20 cellular contexts compared by ENCODE assay signal in the genomic region with DNA sequence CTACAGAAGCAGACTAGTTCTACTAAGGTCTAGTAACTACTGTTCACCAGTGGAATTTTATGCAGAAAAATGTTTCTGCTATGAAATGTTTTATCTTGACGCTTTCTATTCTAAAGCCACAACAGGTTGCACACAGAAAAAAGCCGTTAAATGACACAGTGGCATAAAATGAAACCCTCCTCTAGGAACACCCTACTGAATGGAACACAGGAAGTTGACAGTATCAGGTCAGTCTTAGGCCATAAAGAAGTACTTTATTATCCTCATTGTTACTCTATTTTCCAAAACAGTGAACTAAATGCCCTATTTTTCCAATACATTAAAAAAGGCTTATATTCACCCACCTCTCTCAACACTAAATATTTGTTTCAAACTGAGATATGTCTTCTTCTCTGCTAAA. TPM values are rescaled to one million over a fixed set of nuclear protein-coding genes. Genes with fewer than 3 reads are reported as not detected.
DNase-seq lines count a peak whose midpoint lies in the region; ATAC-seq, FAIRE-seq and TF ChIP-seq lines count a peak whose summit lies in the region.
"Had no signal": no experiment of that assay in that cellular context is flagged by ENCODE, and none has a peak within 500 bp of the region (broad histone marks: within the 10 kb centered on the region; RNA-seq: fewer than 3 reads in every experiment).

No MANE protein-coding gene starts in this region.

- no peak overlapping the region for H3K27ac Mint-ChIP-seq in activated CD8-positive, alpha-beta memory T cell treated with anti-CD3 and anti-CD28 coated beads, Interleukin-2, amount 10 ng/mL, durations not matched to agents 7 days and 5 days

- TF ChIP-seq POLR2A in right lobe of liver (IDR thresholded peaks at IDR 0.05) (no peak), HepG2 (IDR thresholded peaks at IDR 0.05; ENCODE audit: insufficient read depth in 1 of 2, low read depth in 2 of 2, low read length in 2 of 2) (no peak)

- WGBS in right lobe of liver (ENCODE audit: insufficient coverage, low coverage, low lambda C conversion rate, missing lambda C conversion rate): 58% methylated on average over 2 of the region's 2 CpGs
- WGBS in HepG2 (ENCODE audit: low lambda C conversion rate): 100% methylated on average over 2 of the region's 2 CpGs

- no peaks in the 10 kb centered on the region for H3K9me2 ChIP-seq in PC-9 (ENCODE audit: insufficient read depth)
- H3K9me2 ChIP-seq: SK-N-SH had no signal

- 0 out of 2 replicates have a peak, but pooled peaks cover 1% of the 10 kb centered on the region for H4K20me1 ChIP-seq in HepG2 (ENCODE audit: insufficient read depth, low read length)
- H4K20me1 ChIP-seq in PC-9 (ENCODE audit: insufficient read depth): peaks cover 6% of the 10 kb centered on the region; the same call in 1 of the 2 replicates

- BruUV-seq in HepG2 (replicated peaks; lab: Mats Ljungman, UMichigan): no TSS peak
- no TSS peak for BruUV-seq in PC-9 (replicated peaks; lab: Mats Ljungman, UMichigan)

- no peak overlapping the region for H3K9ac ChIP-seq in HepG2 (ENCODE audit: insufficient read depth, low read depth, low read length)
- H3K9ac ChIP-seq: KMS-11, SK-N-SH had no signal

- H3K4me3 Mint-ChIP-seq in activated CD8-positive, alpha-beta memory T cell treated with anti-CD3 and anti-CD28 coated beads, Interleukin-2, amount 10 ng/mL, durations not matched to agents 7 days and 5 days: no peak overlapping the region

- no peak overlapping the region for H2AFZ ChIP-seq in HepG2 (ENCODE audit: low read length)
- no peak overlapping the region for H2AFZ ChIP-seq in PC-9

- H3K27ac ChIP-seq in right lobe of liver (no peak overlapping the region), HepG2 (ENCODE audit: extremely low read length, insufficient read depth, low read length) (no peak overlapping the region), PC-9 (peak overlapping the region; percentile 20; the same call in 1 of the 2 replicates), left lung (no peak overlapping the region)
- H3K27ac ChIP-seq: A549, KMS-11, Peyer's patch had no signal

- intact Hi-C loops in right lobe of liver (cut with DNase I): no loop called here
- intact Hi-C loops in HepG2 (cut with micrococcal nuclease; ENCODE audit: unreplicated experiment): no loop called here
- intact Hi-C loops in PC-9 (cut with micrococcal nuclease; ENCODE audit: unreplicated experiment): no loop called here
- intact Hi-C loops in left colon (cut with DNase I, micrococcal nuclease): no loop called here
- intact Hi-C loops in left lung (cut with DNase I): no loop called here

- in situ Hi-C loops in HepG2 (cut with HindIII; ENCODE audit: extremely low pct_ligation_motif_present, low pct_unique_long_range_greater_than_20kb): no loop called here

- H3K4me1 ChIP-seq in right lobe of liver: no peaks in the 10 kb centered on the region
- H3K4me1 ChIP-seq in HepG2 (ENCODE audit: insufficient read depth, low read length): peaks cover 10% of the 10 kb centered on the region
- H3K4me1 ChIP-seq in PC-9 (replicated peaks; ENCODE audit: insufficient read depth): peaks cover 17% of the 10 kb centered on the region; the same call in 1 of the 2 replicates
- no peaks in the 10 kb centered on the region for H3K4me1 ChIP-seq in left lung

- H3K4me2 ChIP-seq in HepG2 (ENCODE audit: low read depth, low read length): no peak overlapping the region
- no peak overlapping the region for H3K4me2 ChIP-seq in PC-9
- H3K4me2 ChIP-seq: A549, KMS-11, SK-N-SH had no signal

- peaks cover 5% of the 10 kb centered on the region for H3K4me1 Mint-ChIP-seq in activated CD8-positive, alpha-beta memory T cell treated with anti-CD3 and anti-CD28 coated beads, Interleukin-2, amount 10 ng/mL, durations not matched to agents 7 days and 5 days

- H3K27me3 Mint-ChIP-seq in activated CD8-positive, alpha-beta memory T cell treated with anti-CD3 and anti-CD28 coated beads, Interleukin-2, amount 10 ng/mL, durations not matched to agents 7 days and 5 days: peaks cover 2% of the 10 kb centered on the region

- TF ChIP-seq CTCF in right lobe of liver (IDR thresholded peaks at IDR 0.05) (no peak), HepG2 (CRISPR knock-in tag; IDR thresholded peaks at IDR 0.05) (no peak), PC-9 (conservative IDR thresholded peaks at IDR 0.05) (no peak), left lung (IDR thresholded peaks at IDR 0.05) (no peak)

- TF ChIP-seq EP300 in HepG2 (IDR thresholded peaks at IDR 0.05; ENCODE audit: low read depth in 2 of 2, low read length in 2 of 2): no peak
- no peak for TF ChIP-seq EP300 in HepG2 (CRISPR knock-in tag; IDR thresholded peaks at IDR 0.05; ENCODE audit: borderline replicate concordance)

- TF ChIP-seq RAD21 in HepG2 (CRISPR knock-in tag; IDR thresholded peaks at IDR 0.05): no peak

- H3K4me3 ChIP-seq in right lobe of liver: no peak overlapping the region
- no peak overlapping the region for H3K4me3 ChIP-seq in HepG2 (replicated peaks in 1 of 3; ENCODE audit: insufficient read depth in 1 of 3, low read depth in 2 of 3, low read length in 3 of 3)
- no peak overlapping the region for H3K4me3 ChIP-seq in PC-9
- H3K4me3 ChIP-seq in left lung: no peak overlapping the region
- H3K4me3 ChIP-seq: A549, MG63, Peyer's patch had no signal

- H3K27me3 ChIP-seq in right lobe of liver (no peaks in the 10 kb centered on the region), HepG2 (ENCODE audit: control insufficient read depth in 1 of 2, insufficient read depth in 2 of 2, low read length in 2 of 2) (no peaks in the 10 kb centered on the region), PC-9 (ENCODE audit: insufficient read depth, low read depth) (no peaks in the 10 kb centered on the region), left lung (no peaks in the 10 kb centered on the region)
- H3K27me3 ChIP-seq: MG63, Peyer's patch had no signal

- no peak for FAIRE-seq in HepG2 (lab: Jason Lieb, UNC)

- POLR2A ChIA-PET in HepG2 (lab: Yijun Ruan, JAX) (no interaction called here), PC-9 (lab: Charles Lee; ENCODE audit: unreplicated experiment) (no interaction called here)

- no peaks in the 10 kb centered on the region for H3K9me3 ChIP-seq in right lobe of liver
- no peaks in the 10 kb centered on the region for H3K9me3 ChIP-seq in HepG2 (ENCODE audit: low read length)
- peaks cover 5% of the 10 kb centered on the region; the same call in 1 of the 2 replicates for H3K9me3 ChIP-seq in PC-9 (ENCODE audit: insufficient read depth, low read depth)
- H3K9me3 ChIP-seq in left lung: no peaks in the 10 kb centered on the region
- H3K9me3 ChIP-seq: A549, Peyer's patch, SK-N-SH had no signal

- no peaks in the 10 kb centered on the region for H3K36me3 Mint-ChIP-seq in activated CD8-positive, alpha-beta memory T cell treated with anti-CD3 and anti-CD28 coated beads, Interleukin-2, amount 10 ng/mL, durations not matched to agents 7 days and 5 days

- peaks cover 7% of the 10 kb centered on the region; the same call in 1 of the 2 replicates for H3F3A ChIP-seq in PC-9 (ENCODE audit: insufficient read depth, low read depth)

- H3K36me3 ChIP-seq in right lobe of liver (no peaks in the 10 kb centered on the region), HepG2 (replicated peaks in 1 of 2; ENCODE audit: control insufficient read depth in 1 of 2, insufficient read depth in 2 of 2, low read length in 2 of 2) (no peaks in the 10 kb centered on the region), PC-9 (ENCODE audit: low read depth) (peaks cover 10% of the 10 kb centered on the region; the same call in 1 of the 2 replicates), left lung (no peaks in the 10 kb centered on the region)
- H3K36me3 ChIP-seq: Peyer's patch had no signal

- peaks cover 70% of the 10 kb centered on the region for H3K79me2 ChIP-seq in HepG2 (ENCODE audit: insufficient read depth, low read length)
- peaks cover 97% of the 10 kb centered on the region for H3K79me2 ChIP-seq in PC-9 (ENCODE audit: low read depth)

- no peaks in the 10 kb centered on the region for H3K9me3 Mint-ChIP-seq in activated CD8-positive, alpha-beta memory T cell treated with anti-CD3 and anti-CD28 coated beads, Interleukin-2, amount 10 ng/mL, durations not matched to agents 7 days and 5 days (ENCODE audit: low read depth)

- DNase-seq in right lobe of liver: no peak
- DNase-seq in HepG2 (ENCODE audit: low spot score): no peak
- DNase-seq in PC-9: no peak
- DNase-seq in left colon: no peak
- no peak for DNase-seq in retina
- DNase-seq in left lung: no peak
- no peak for DNase-seq in activated CD8-positive, alpha-beta memory T cell treated with anti-CD3 and anti-CD28 coated beads, Interleukin-2, amount 10 ng/mL, durations not matched to agents 7 days and 5 days
- DNase-seq in GOT3 (lab: John Stamatoyannopoulos, UW): no peak
- DNase-seq: C1 segment of cervical spinal cord, GF-D8, MG63, NCI-H1930, NCI-H2171, NCI-H446 treated with DMSO at 0.1 percent for 48 hours, NCI-H774, Peyer's patch, SK-N-SH had no signal

- ATAC-seq in right lobe of liver (peak in 3 of 4 donors; percentile 23 to 29 (median 25)), HepG2 (no peak), left colon (peak; percentile 86), left lung (no peak)
- no peak for ATAC-seq in activated CD8-positive, alpha-beta memory T cell treated with anti-CD3 and anti-CD28 coated beads, Interleukin-2, amount 10 ng/mL, durations not matched to agents 7 days and 5 days
- ATAC-seq: A549, Right ventricle myocardium inferior had no signal

- CTCF ChIA-PET in HepG2 (lab: Yijun Ruan, JAX; ENCODE audit: low intra/inter-chr PET ratio, low total read pairs) (no interaction called here), PC-9 (lab: Charles Lee) (no interaction called here)
- CTCF ChIA-PET in activated CD8-positive, alpha-beta memory T cell treated with anti-CD3 and anti-CD28 coated beads, Interleukin-2, amount 10 ng/mL, durations not matched to agents 7 days and 5 days (lab: Charles Lee): no interaction called here

RNA-seq across cellular contexts. Expression of a gene that starts 21.9 kb away (rescaled TPM):
- total RNA-seq in right lobe of liver: 10 to 100 TPM; 21.3 to 44.8 (median 28.2) TPM
- total RNA-seq in HepG2 (2016; rRNA removed; fragmentation: Illumina TruSeq; extraction: Trizol): 43.4 and 51.6 TPM in 2 replicates
- 9.4 and 10.4 TPM in 2 replicates for total RNA-seq in HepG2 (2016; cell fraction: cytosol; rRNA removed; fragmentation: Illumina TruSeq; extraction: Trizol; ENCODE audit: low read depth)
- total RNA-seq in HepG2 (2016; cell fraction: insoluble cytoplasmic fraction; rRNA removed; fragmentation: Illumina TruSeq; extraction: Trizol): 40.9 and 52.2 TPM in 2 replicates
- total RNA-seq in HepG2 (2016; cell fraction: membrane; rRNA removed; fragmentation: Illumina TruSeq; extraction: Trizol): 23.4 and 25.9 TPM in 2 replicates
- 44.6 and 50.9 TPM in 2 replicates for total RNA-seq in HepG2 (2016; cell fraction: nucleus; rRNA removed; fragmentation: Illumina TruSeq; extraction: Trizol)
- polyA plus RNA-seq in HepG2 (2011; rRNA removed): 37.1 and 39.2 TPM in 2 replicates
- polyA plus RNA-seq in HepG2 (2011; cell fraction: cytosol; rRNA removed): 30.2 and 34.0 TPM in 2 replicates
- polyA plus RNA-seq in HepG2 (2011; cell fraction: nucleus; rRNA removed): 26.3 and 29.3 TPM in 2 replicates
- polyA plus RNA-seq in HepG2 (2012): 19.5 and 25.8 TPM in 2 replicates
- 2.6 and 3.2 TPM in 2 replicates for polyA plus RNA-seq in HepG2 (2016; cell fraction: cytosol; fragmentation: Illumina TruSeq; extraction: Trizol; ENCODE audit: low read depth)
- 42.1 and 42.3 TPM in 2 replicates for polyA plus RNA-seq in HepG2 (2016; cell fraction: insoluble cytoplasmic fraction; fragmentation: Illumina TruSeq; extraction: Trizol; ENCODE audit: low read depth)
- 8.5 and 8.8 TPM in 2 replicates for polyA plus RNA-seq in HepG2 (2016; cell fraction: membrane; fragmentation: Illumina TruSeq; extraction: Trizol; ENCODE audit: low read depth)
- polyA plus RNA-seq in HepG2 (2016; cell fraction: nucleus; fragmentation: Illumina TruSeq; extraction: Trizol; ENCODE audit: insufficient read depth, low read depth): 28.2 and 28.4 TPM in 2 replicates
- 3.8 and 44.2 TPM in 2 replicates for polyA minus RNA-seq in HepG2 (2011; rRNA and poly(A)+ RNA removed; ENCODE audit: low replicate concordance)
- polyA minus RNA-seq in HepG2 (2011; cell fraction: cytosol; rRNA and poly(A)+ RNA removed): 23.0 and 33.1 TPM in 2 replicates
- 108 and 119 TPM in 2 replicates for polyA minus RNA-seq in HepG2 (2011; cell fraction: nucleus; rRNA and poly(A)+ RNA removed)
- 224 and 232 TPM in 2 replicates for total RNA-seq in PC-9 (2021)
- 100 to 1,000 TPM; 121 to 183 TPM for total RNA-seq in left colon
- 10 to 100 TPM; 58.2 to 64.8 TPM for total RNA-seq in left lung
- total RNA-seq in activated CD8-positive, alpha-beta memory T cell treated with anti-CD3 and anti-CD28 coated beads, Interleukin-2, amount 10 ng/mL, durations not matched to agents 7 days and 5 days: 1 to 10 TPM; 1.4 to 2.1 TPM

Comparison
In these comparisons a context has a peak if more than half of its experiments do, and no peak if none do; other contexts are left out.
1. ATAC-seq: peak in right lobe of liver (3 of 4) and left colon (single experiment); none in HepG2 (single experiment), left lung (single experiment) and activated CD8-positive, alpha-beta memory T cell treated with anti-CD3 and anti-CD28 coated beads, Interleukin-2, amount 10 ng/mL, durations not matched to agents 7 days and 5 days (single experiment).